ENCODE assay signal across 8 cellular contexts in the genomic region with DNA sequence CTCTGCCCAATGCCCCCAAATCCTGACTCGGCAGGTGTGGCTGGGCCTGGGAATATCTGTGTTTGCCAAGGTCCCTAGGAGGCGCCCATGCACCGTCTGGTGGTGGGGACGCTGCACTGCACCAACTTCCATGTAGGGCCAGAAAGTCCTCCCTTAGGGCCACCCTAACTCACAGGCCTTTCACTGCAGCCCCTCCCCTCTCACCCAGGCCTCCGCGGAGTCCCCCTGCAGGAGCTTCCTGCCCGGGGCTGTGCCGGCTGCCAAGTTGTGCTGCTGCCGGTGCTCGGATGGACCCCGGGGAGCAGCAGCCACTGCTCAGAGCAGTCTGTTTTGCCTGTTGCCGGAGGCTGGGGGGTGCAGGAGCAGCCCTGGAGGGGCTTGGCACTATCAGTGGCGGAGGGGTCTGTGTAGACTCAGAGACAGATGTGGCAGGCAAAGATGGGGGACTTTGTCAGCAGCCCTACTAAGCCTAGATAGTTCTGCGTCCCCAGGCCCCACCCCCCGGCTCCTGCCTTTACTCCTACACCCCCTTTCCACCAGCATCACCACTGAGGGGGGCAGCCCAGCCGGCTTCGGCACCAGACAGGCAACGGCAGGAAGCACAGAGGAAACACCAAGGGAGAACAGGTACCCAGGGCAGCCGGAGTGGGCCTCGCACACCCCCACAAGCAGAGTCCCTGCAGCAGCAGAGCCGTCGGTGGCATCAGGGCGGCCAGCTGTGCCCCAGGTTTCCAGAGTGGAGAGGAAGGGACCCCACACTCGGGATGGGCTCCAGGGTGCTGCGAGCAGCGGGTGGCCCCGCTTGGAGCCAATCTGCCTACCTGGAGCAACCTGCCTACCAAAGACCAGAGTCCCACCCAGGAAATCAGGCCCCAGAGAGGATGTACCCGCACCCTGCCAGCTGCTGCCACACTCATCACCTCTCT.
A peak's percentile ranks its signal among the peaks of the same experiment; 100 is the strongest.
DNase-seq lines count a peak whose midpoint lies in the region; ATAC-seq and TF ChIP-seq lines count a peak whose summit lies in the region.

No MANE protein-coding gene starts in this region.

- peak; percentile 50 to 52 for ATAC-seq in lower lobe of right lung
- peak; percentile 48 for ATAC-seq in aorta (ENCODE audit: low FRiP score)
- ATAC-seq in HG02938 (IDR thresholded peaks at IDR 0.05; ENCODE audit: unreplicated experiment): no peak
- no peak for ATAC-seq in effector memory CD8-positive, alpha-beta T cell (replicated peaks)

- no peak overlapping the region for H3K4me3 Mint-ChIP-seq in effector memory CD8-positive, alpha-beta T cell

- H3K36me3 ChIP-seq in lower lobe of right lung: no peaks in the 10 kb centered on the region
- H3K36me3 ChIP-seq in aorta (ENCODE audit: control insufficient read depth in 1 of 2, insufficient read depth in 2 of 2, low read length in 1 of 2): no peaks in the 10 kb centered on the region

- H3K27me3 Mint-ChIP-seq in effector memory CD8-positive, alpha-beta T cell: peaks cover 59 to 89% of the 10 kb centered on the region in 2 donors

- H3K4me1 Mint-ChIP-seq in effector memory CD8-positive, alpha-beta T cell (ENCODE audit: low read depth in 2 of 2): no peaks in the 10 kb centered on the region

- no peak overlapping the region for H3K27ac Mint-ChIP-seq in effector memory CD8-positive, alpha-beta T cell

- H3K9me3 Mint-ChIP-seq in effector memory CD8-positive, alpha-beta T cell: no peaks in the 10 kb centered on the region

- peak; percentile 48 for TF ChIP-seq CTCF in lower lobe of right lung (IDR thresholded peaks at IDR 0.05)

- no peaks in the 10 kb centered on the region for H3K4me1 ChIP-seq in lower lobe of right lung
- H3K4me1 ChIP-seq in aorta (ENCODE audit: control insufficient read depth in 1 of 2, insufficient read depth in 2 of 2, low read length in 2 of 2): no peaks in the 10 kb centered on the region

- H3K27ac ChIP-seq in cingulate gyrus (ENCODE audit: low read depth, low read length) (peak overlapping the region; percentile 66), lower lobe of right lung (no peak overlapping the region), aorta (ENCODE audit: low read depth in 1 of 2, low read length in 2 of 2) (no peak overlapping the region)

- WGBS in aorta, 2 donors: 39 to 40% methylated on average over 28 of the region's 28 CpGs

- peak; percentile 24 to 25 for DNase-seq in activated CD4-positive, alpha-beta T cell treated with anti-CD3 and anti-CD28 coated beads, Interleukin-2, amount 50 U/mL, for 48 hours
- no peak for DNase-seq in activated CD4-positive, alpha-beta T cell treated with anti-CD3 and anti-CD28 coated beads, Interleukin-2, amount 50 U/mL, for 1 hour
- DNase-seq in NCI-H1694 treated with DMSO at 0.1 percent for 48 hours (lab: John Stamatoyannopoulos, UW): peak; percentile 32
- DNase-seq in lower lobe of right lung: no peak
- no peak for DNase-seq in aorta
- no peak for DNase-seq in effector memory CD8-positive, alpha-beta T cell

- intact Hi-C loops in lower lobe of right lung (cut with DNase I) (no loop called here), aorta (cut with DNase I) (loop anchor here (2.0 to 10.0 kb wide), 3 partner anchors 95 to 349 kb away; no protein-coding TSS in a partner anchor)

- H3K4me3 ChIP-seq in lower lobe of right lung: no peak overlapping the region
- no peak overlapping the region for H3K4me3 ChIP-seq in aorta (ENCODE audit: low read length in 2 of 2)

- no peaks in the 10 kb centered on the region for H3K36me3 Mint-ChIP-seq in effector memory CD8-positive, alpha-beta T cell (ENCODE audit: insufficient read depth)

- H3K27me3 ChIP-seq in lower lobe of right lung (ENCODE audit: low read depth) (peaks cover 29% of the 10 kb centered on the region), aorta (ENCODE audit: control insufficient read depth in 1 of 2, insufficient read depth in 2 of 2, low read length in 1 of 2) (no peaks in the 10 kb centered on the region)

- H3K9me3 ChIP-seq in lower lobe of right lung (no peaks in the 10 kb centered on the region), aorta (ENCODE audit: control insufficient read depth, low read length) (no peaks in the 10 kb centered on the region)

Comparison
In these comparisons a context has a peak if more than half of its experiments do, and no peak if none do; other contexts are left out.
1. DNase-seq: peak in activated CD4-positive, alpha-beta T cell treated with anti-CD3 and anti-CD28 coated beads, Interleukin-2, amount 50 U/mL, for 48 hours (2 of 2) and NCI-H1694 treated with DMSO at 0.1 percent for 48 hours (single experiment); none in activated CD4-positive, alpha-beta T cell treated with anti-CD3 and anti-CD28 coated beads, Interleukin-2, amount 50 U/mL, for 1 hour (single experiment), lower lobe of right lung (single experiment), aorta (0 of 2) and effector memory CD8-positive, alpha-beta T cell (0 of 3).
2. ATAC-seq: peak in lower lobe of right lung (2 of 2) and aorta (single experiment); none in HG02938 (single experiment) and effector memory CD8-positive, alpha-beta T cell (single experiment).